Comparison of ENCODE assay signal across 7 cellular contexts in genomic region chr1:53959664-53960250, GRCh38. TPM values are rescaled to one million over a fixed set of nuclear protein-coding genes. Genes with fewer than 3 reads are reported as not detected.
DNase-seq lines count a peak whose midpoint lies in the region; ATAC-seq, FAIRE-seq and TF ChIP-seq lines count a peak whose summit lies in the region.

No MANE protein-coding gene starts in this region.

- H3K27ac Mint-ChIP-seq in brain: no peak overlapping the region
- no peak overlapping the region for H3K27ac Mint-ChIP-seq in naive B cell

- DNase-seq in LoVo (ENCODE audit: low spot score) (peak; percentile 30), naive B cell (peak; percentile 36), AG08396 (ENCODE audit: low spot score) (no peak), ureter (ENCODE audit: low spot score) (no peak)

- H3K4me1 Mint-ChIP-seq in brain (peaks cover 11% of the 10 kb centered on the region), naive B cell (no peaks in the 10 kb centered on the region)

- no peaks in the 10 kb centered on the region for H3K9me3 Mint-ChIP-seq in brain
- H3K9me3 Mint-ChIP-seq in naive B cell: no peaks in the 10 kb centered on the region

- no peaks in the 10 kb centered on the region for H3K27me3 Mint-ChIP-seq in brain
- no peaks in the 10 kb centered on the region for H3K27me3 Mint-ChIP-seq in naive B cell

- peak; percentile 94 for FAIRE-seq in G401.6 (lab: Jason Lieb, UNC)

- peak; percentile 52 to 53 for ATAC-seq in naive B cell (ENCODE audit: low read depth in 2 of 2)
- no peak for ATAC-seq in GM21528 (IDR thresholded peaks at IDR 0.05; ENCODE audit: low FRiP score, unreplicated experiment)

- TF ChIP-seq CTCF in brain (conservative IDR thresholded peaks at IDR 0.05): peak; percentile 54 to 63

- H3K36me3 Mint-ChIP-seq in brain (peaks cover 64% of the 10 kb centered on the region), naive B cell (peaks cover 15 to 19% of the 10 kb centered on the region in 2 donors)

- H3K4me3 Mint-ChIP-seq in brain (no peak overlapping the region), naive B cell (no peak overlapping the region)

RNA-seq across cellular contexts. Expression of gene LRRC42, which starts 13.6 kb away (rescaled TPM):
- 42.9 TPM for polyA plus RNA-seq in brain (ENCODE audit: insufficient read depth, low read depth, low replicate concordance)
- 10 to 100 TPM in 1 of 6 donors, 1 to 10 TPM in 5; 5.4 to 11.1 (median 7.8) TPM for polyA plus RNA-seq in naive B cell (ENCODE audit: low read depth in 6 of 6)
- 24.8 TPM for total RNA-seq in ureter

RNA-seq across cellular contexts. Expression of gene IFT25, which starts 14.3 kb away (rescaled TPM):
- polyA plus RNA-seq in brain (ENCODE audit: insufficient read depth, low read depth, low replicate concordance): 32.2 TPM
- polyA plus RNA-seq in naive B cell (ENCODE audit: low read depth in 6 of 6): 10 to 100 TPM; 41.5 to 66.8 (median 51.5) TPM
- total RNA-seq in ureter: 37.3 TPM

RNA-seq across cellular contexts. Expression of gene LDLRAD1, which starts 58.2 kb away (rescaled TPM):
- polyA plus RNA-seq in brain (ENCODE audit: insufficient read depth, low read depth, low replicate concordance) (not detected), naive B cell (ENCODE audit: low read depth in 6 of 6) (not detected)
- not detected for total RNA-seq in ureter

Comparison
In these comparisons a context has a peak if more than half of its experiments do, and no peak if none do; other contexts are left out.
1. DNase-seq: peak in LoVo (single experiment) and naive B cell (single experiment); none in AG08396 (single experiment) and ureter (single experiment).